In genomic region chr9:120740135-120740534, GRCh38 we compare ENCODE assay signal across 20 cellular contexts.
"Had no signal": no experiment of that assay in that cellular context is flagged by ENCODE, and none has a peak within 500 bp of the region (broad histone marks: within the 10 kb centered on the region; RNA-seq: fewer than 3 reads in every experiment).

No MANE protein-coding gene starts in this region.

- H3K4me3 ChIP-seq: adrenal gland, left lung, neural progenitor cell, pancreas, tibial nerve, vagina had no signal

- DNase-seq: activated CD4-positive, alpha-beta T cell treated with anti-CD3 and anti-CD28 coated beads for 4 hours; activated CD8-positive, alpha-beta T cell treated with anti-CD3 and anti-CD28 coated beads for 36 hours; activated effector memory CD4-positive, alpha-beta T cell treated with anti-CD3 and anti-CD28 coated beads, Interleukin-2, amount 50 U/mL, for 16 hours; activated T-cell treated with anti-CD3 and anti-CD28 coated beads, Interleukin-2, amount 50 U/mL, for 4 hours; adrenal gland; effector CD4-positive, alpha-beta T cell; left lung; mammary epithelial cell; naive B cell; pancreas; retina; stimulated activated CD4-positive, alpha-beta T cell treated with anti-CD3 and anti-CD28 coated beads, Interleukin-2, amount 100 ng/mL, for 48 hours; stimulated activated naive CD4-positive, alpha-beta T cell treated with Interleukin-2 at 50 U/mL for 16 hours; substantia nigra; T-helper 2 cell had no signal

- H3K36me3 Mint-ChIP-seq: activated naive CD4-positive, alpha-beta T cell treated with anti-CD3 and anti-CD28 coated beads, Interleukin-2, amount 50 U/mL, for 24 hours; naive B cell; neural progenitor cell; WTC11 had no signal

- H3K36me3 ChIP-seq: adrenal gland, left lung, neural progenitor cell, pancreas, tibial nerve, vagina had no signal

- H3K9ac ChIP-seq: neural progenitor cell had no signal

- H3K27me3 ChIP-seq: adrenal gland, left lung, neural progenitor cell, pancreas, tibial nerve, vagina had no signal

- H3K4me1 ChIP-seq: adrenal gland, neural progenitor cell, vagina had no signal

- H3K4me1 Mint-ChIP-seq: activated naive CD4-positive, alpha-beta T cell treated with anti-CD3 and anti-CD28 coated beads, Interleukin-2, amount 50 U/mL, for 24 hours; neural progenitor cell; WTC11 had no signal

- H3K27me3 Mint-ChIP-seq: activated CD8-positive, alpha-beta T cell treated with anti-CD3 and anti-CD28 coated beads for 36 hours; activated naive CD4-positive, alpha-beta T cell treated with anti-CD3 and anti-CD28 coated beads, Interleukin-2, amount 50 U/mL, for 24 hours; naive B cell had no signal

- H3K4me3 Mint-ChIP-seq: activated CD8-positive, alpha-beta T cell treated with anti-CD3 and anti-CD28 coated beads for 36 hours; activated naive CD4-positive, alpha-beta T cell treated with anti-CD3 and anti-CD28 coated beads, Interleukin-2, amount 50 U/mL, for 24 hours; activated T-cell treated with anti-CD3 and anti-CD28 coated beads, Interleukin-2, amount 50 U/mL, for 4 hours; naive B cell; neural progenitor cell; WTC11 had no signal

- H3K27ac ChIP-seq: adrenal gland, neural progenitor cell, pancreas, tibial nerve, vagina had no signal

- H3K9me3 ChIP-seq: adrenal gland, left lung, pancreas, tibial nerve, vagina had no signal

- ATAC-seq: activated CD8-positive, alpha-beta T cell treated with anti-CD3 and anti-CD28 coated beads for 36 hours; activated T-cell treated with anti-CD3 and anti-CD28 coated beads, Interleukin-2, amount 50 U/mL, for 4 hours; left lung; WTC11 had no signal

- H3K27ac Mint-ChIP-seq: activated CD8-positive, alpha-beta T cell treated with anti-CD3 and anti-CD28 coated beads for 36 hours; activated naive CD4-positive, alpha-beta T cell treated with anti-CD3 and anti-CD28 coated beads, Interleukin-2, amount 50 U/mL, for 24 hours; naive B cell; neural progenitor cell; WTC11 had no signal

- H3K9me3 Mint-ChIP-seq: activated CD8-positive, alpha-beta T cell treated with anti-CD3 and anti-CD28 coated beads for 36 hours; activated naive CD4-positive, alpha-beta T cell treated with anti-CD3 and anti-CD28 coated beads, Interleukin-2, amount 50 U/mL, for 24 hours; activated T-cell treated with anti-CD3 and anti-CD28 coated beads, Interleukin-2, amount 50 U/mL, for 4 hours had no signal
